In genomic region chr19:50607874-50608785, GRCh38 we compare ENCODE assay signal across 9 cellular contexts. TPM values are rescaled to one million over a fixed set of nuclear protein-coding genes. Genes with fewer than 3 reads are reported as not detected.
A peak's percentile ranks its signal among the peaks of the same experiment; 100 is the strongest.
DNase-seq lines count a peak whose midpoint lies in the region; ATAC-seq, FAIRE-seq and TF ChIP-seq lines count a peak whose summit lies in the region.
"Had no signal": no experiment of that assay in that cellular context is flagged by ENCODE, and none has a peak within 500 bp of the region (broad histone marks: within the 10 kb centered on the region; RNA-seq: fewer than 3 reads in every experiment).

No MANE protein-coding gene starts in this region.

- no peak for TF ChIP-seq POLR2A in A549 (IDR thresholded peaks at IDR 0.05; ENCODE audit: low read length)

- peaks cover 60% of the 10 kb centered on the region for H3K27me3 Mint-ChIP-seq in H9 (ENCODE audit: low read depth)

- no peak overlapping the region for H4K8ac ChIP-seq in H9 (replicated peaks; ENCODE audit: insufficient read length, low read depth, low read length)

- H3K4me1 ChIP-seq in A549: peaks cover 5% of the 10 kb centered on the region; the same call in 1 of the 3 replicates
- no peaks in the 10 kb centered on the region; the same call in 1 of the 2 replicates for H3K4me1 ChIP-seq in H9 (ENCODE audit: insufficient read depth, low read length)
- no peaks in the 10 kb centered on the region for H3K4me1 ChIP-seq in right atrium auricular region

- peak overlapping the region; percentile 52 to 76 for H3K4me3 Mint-ChIP-seq in H9

- H3K4me2 ChIP-seq in A549 (peak overlapping the region; percentile 75), H9 (ENCODE audit: insufficient read depth, insufficient read length, low read length) (peak overlapping the region; percentile 79)

- peak overlapping the region; percentile 51 for H3K18ac ChIP-seq in H9 (ENCODE audit: insufficient read length, low read depth, low read length)

- H3K36me3 Mint-ChIP-seq in H9 (ENCODE audit: insufficient read depth in 1 of 3, low read depth in 3 of 3): peaks cover 10 to 18% (median 14%) of the 10 kb centered on the region in 3 experiments
- peaks cover 20 to 25% of the 10 kb centered on the region in 2 donors for H3K36me3 Mint-ChIP-seq in activated naive CD4-positive, alpha-beta T cell treated with anti-CD3 and anti-CD28 coated beads, Interleukin-2, amount 50 U/mL, for 72 hours

- TF ChIP-seq CTCF in A549 (IDR thresholded peaks at IDR 0.05) (peak; percentile 82), H9 (conservative IDR thresholded peaks at IDR 0.05) (peak; percentile 93), right atrium auricular region (IDR thresholded peaks at IDR 0.05) (peak in 1 of 2 donors; percentile 55)

- H3K23ac ChIP-seq in H9 (ENCODE audit: insufficient read length, low read depth, low read length): no peak overlapping the region

- no peak overlapping the region for H2BK5ac ChIP-seq in H9 (ENCODE audit: insufficient read length, low read length)

- POLR2A ChIA-PET in A549 (lab: Yijun Ruan, JAX): interaction anchor here (0.6 to 1.1 kb wide), 9 partner anchors 18 to 276 kb away, joined by 3 to 9 read pairs (median 4); no protein-coding TSS in a partner anchor

- no peak overlapping the region for H4K5ac ChIP-seq in H9 (ENCODE audit: insufficient read length, low read depth, low read length)

- H3K27me3 ChIP-seq in H9 (ENCODE audit: insufficient read depth, low read length) (peaks cover 2% of the 10 kb centered on the region; the same call in 1 of the 2 replicates), right atrium auricular region (no peaks in the 10 kb centered on the region)

- peak overlapping the region; percentile 96 for H2AFZ ChIP-seq in H9 (ENCODE audit: low read length)

- H3K27ac ChIP-seq in A549 (peak overlapping the region in 1 of 2 experiments; percentile 37; a peak in 3 of 6 replicates), H9 (ENCODE audit: insufficient read length, low read depth, low read length) (no peak overlapping the region), right atrium auricular region (no peak overlapping the region)

- peaks cover 0 to 13% of the 10 kb centered on the region in 2 experiments; a peak in 2 of 4 replicates for H3K4me1 Mint-ChIP-seq in H9

- DNase-seq in A549 (ENCODE audit: low read depth in 1 of 2, low spot score in 1 of 2) (peak; percentile 97 to 99), H9 (peak; percentile 100), SKM-1 (lab: John Stamatoyannopoulos, UW; ENCODE audit: unreplicated experiment) (peak; percentile 65), right atrium auricular region (ENCODE audit: low spot score) (peak; percentile 69), putamen (ENCODE audit: low spot score) (peak; percentile 94), HPDE6-E6E7 (ENCODE audit: extremely low spot score) (no peak), NCI-H187 (lab: John Stamatoyannopoulos, UW) (no peak)
- peak; percentile 84 to 95 for DNase-seq in activated naive CD4-positive, alpha-beta T cell treated with anti-CD3 and anti-CD28 coated beads, Interleukin-2, amount 50 U/mL, for 72 hours (ENCODE audit: low spot score in 2 of 2)

- H3K4ac ChIP-seq in H9 (ENCODE audit: low read depth, low read length): no peak overlapping the region

- no peak overlapping the region for H3K14ac ChIP-seq in H9 (ENCODE audit: insufficient read depth, low read length)

- H4K20me1 ChIP-seq in H9 (ENCODE audit: control insufficient read depth, insufficient read depth, insufficient read length): no peaks in the 10 kb centered on the region

- H2AK5ac ChIP-seq in H9 (ENCODE audit: insufficient read length, low read length): no peak overlapping the region

- H2BK15ac ChIP-seq in H9 (ENCODE audit: low read depth, low read length): no peak overlapping the region

- ATAC-seq in A549: peak; percentile 86 to 90
- ATAC-seq in activated naive CD4-positive, alpha-beta T cell treated with anti-CD3 and anti-CD28 coated beads, Interleukin-2, amount 50 U/mL, for 72 hours: peak; percentile 81 to 92

- peak; percentile 80 to 82 for TF ChIP-seq RAD21 in A549 (conservative IDR thresholded peaks at IDR 0.05 in 1 of 2, IDR thresholded peaks at IDR 0.05 in 1 of 2)

- no peak for FAIRE-seq in A549 (lab: Jason Lieb, UNC)

- peak overlapping the region; percentile 14 for H3K9ac ChIP-seq in H9 (ENCODE audit: extremely low read depth, insufficient read length, low read length)

- CTCF ChIA-PET in A549 (lab: Yijun Ruan, JAX): interaction anchor here (0.6 to 3.8 kb wide), 48 partner anchors 9 to 492 kb away, joined by 3 to 28 read pairs (median 4); partner anchors contain the start of genes CLEC11A and NAPSA

- H3K9me3 ChIP-seq in A549: 0 out of 3 replicates have a peak, but pooled peaks cover 3% of the 10 kb centered on the region
- H3K9me3 ChIP-seq in H9 (ENCODE audit: control insufficient read depth, low read depth, low read length): no peaks in the 10 kb centered on the region
- H3K9me3 ChIP-seq in right atrium auricular region: no peaks in the 10 kb centered on the region

- H3K9me3 Mint-ChIP-seq in H9: peaks cover 29 to 30% of the 10 kb centered on the region in 2 experiments
- peaks cover 12 to 19% of the 10 kb centered on the region in 2 donors for H3K9me3 Mint-ChIP-seq in activated naive CD4-positive, alpha-beta T cell treated with anti-CD3 and anti-CD28 coated beads, Interleukin-2, amount 50 U/mL, for 72 hours

- no peaks in the 10 kb centered on the region for H3K79me2 ChIP-seq in H9 (ENCODE audit: insufficient read depth, low read length)

- no peak overlapping the region for H4K91ac ChIP-seq in H9 (ENCODE audit: insufficient read length, low read depth, low read length)

- no peak overlapping the region for H3T11ph ChIP-seq in H9 (ENCODE audit: low read length)

- no peak for TF ChIP-seq EP300 in A549 (IDR thresholded peaks at IDR 0.05)

- WGBS in A549 (ENCODE audit: missing lambda C conversion rate): 31% methylated on average over 56 of the region's 56 CpGs
- WGBS in H9 (ENCODE audit: extremely low coverage, insufficient read length, low lambda C conversion rate): no CpG with 5 or more reads among the region's 56 CpGs

- H2BK12ac ChIP-seq in H9 (ENCODE audit: insufficient read length, low read depth, low read length): no peak overlapping the region

- peak overlapping the region in 2 of 3 experiments; percentile 16 to 34; a peak in 2 of 7 replicates for H3K27ac Mint-ChIP-seq in H9
- no peak overlapping the region for H3K27ac Mint-ChIP-seq in activated naive CD4-positive, alpha-beta T cell treated with anti-CD3 and anti-CD28 coated beads, Interleukin-2, amount 50 U/mL, for 72 hours

- peak overlapping the region; percentile 28 for H3K4me3 ChIP-seq in A549
- no peak overlapping the region for H3K4me3 ChIP-seq in right atrium auricular region

- H3K79me1 ChIP-seq in H9 (ENCODE audit: insufficient read depth, low read depth, low read length, poor library complexity, severe bottlenecking): no peaks in the 10 kb centered on the region

- no peaks in the 10 kb centered on the region for H3K36me3 ChIP-seq in right atrium auricular region

- peaks cover 5% of the 10 kb centered on the region for H3K23me2 ChIP-seq in H9 (ENCODE audit: insufficient read length, low read depth, low read length, poor library complexity, severe bottlenecking)

- H3K56ac ChIP-seq in H9 (ENCODE audit: insufficient read length, low read depth, low read length): no peak overlapping the region

- no peak overlapping the region for H2BK120ac ChIP-seq in H9 (ENCODE audit: low read depth, low read length, poor library complexity, severe bottlenecking)

- H2BK20ac ChIP-seq in H9 (ENCODE audit: low read depth, low read length, poor library complexity, severe bottlenecking): no peak overlapping the region

TF ChIP-seq in A549, 52 proteins besides CTCF, POLR2A, EP300 and RAD21 (continues in another document):
- TF ChIP-seq FOSL2 (IDR thresholded peaks at IDR 0.05): no peak
- peak; percentile 64 for TF ChIP-seq FOSL2 (CRISPR knock-in tag; IDR thresholded peaks at IDR 0.05)
- peak; percentile 88 for TF ChIP-seq CHD2 (IDR thresholded peaks at IDR 0.05; ENCODE audit: low read length, partially characterized antibody)
- no peak for TF ChIP-seq HDAC2 (IDR thresholded peaks at IDR 0.05)
- TF ChIP-seq SMC3 (IDR thresholded peaks at IDR 0.05): peak; percentile 78
- 0 out of 2 replicates have a peak, but pooled peaks have one; percentile 9 for TF ChIP-seq MYC (IDR thresholded peaks at IDR 0.05; ENCODE audit: borderline replicate concordance, low read length)
- TF ChIP-seq EHF (CRISPR knock-in tag; IDR thresholded peaks at IDR 0.05): no peak
- no peak for TF ChIP-seq MAZ (IDR thresholded peaks at IDR 0.05; ENCODE audit: borderline replicate concordance, low read depth, low read length)
- TF ChIP-seq KDM5A (IDR thresholded peaks at IDR 0.05): no peak

RNA-seq across cellular contexts. Expression of gene SYT3, which starts 31.6 kb away (rescaled TPM):
- polyA plus RNA-seq in A549 (2011; rRNA removed) (0.25 and 0.29 TPM in 2 replicates), A549 (2017; fragmentation: RNase III; extraction: RNeasy Plus Mini Kit Qiagen cat#74134 plus additional on column Dnase treatment) (0.45 to 1.2 TPM (median 1.1 TPM) in 3 replicates)
- polyA plus RNA-seq in A549 (2012; cell fraction: cytosol; rRNA removed): 0.24 and 0.30 TPM in 2 replicates
- polyA plus RNA-seq in A549 (2012; cell fraction: nucleus; rRNA removed): 0.44 and 0.54 TPM in 2 replicates
- 0.44 TPM in 1 of 2 replicates, not detected in the other for polyA minus RNA-seq in A549 (2011; rRNA and poly(A)+ RNA removed)
- total RNA-seq in H9 (2021) (2.8 and 3.1 TPM in 2 replicates), right atrium auricular region (under 1 TPM; 0.19 to 0.59 TPM)
- total RNA-seq in activated naive CD4-positive, alpha-beta T cell treated with anti-CD3 and anti-CD28 coated beads, Interleukin-2, amount 50 U/mL, for 72 hours: under 1 TPM in 1 of 2 donors, not detected in 1; 0.23 TPM

RNA-seq across cellular contexts. Expression of gene LRRC4B, which starts 39.9 kb away (rescaled TPM):
- polyA plus RNA-seq in A549 (2011; rRNA removed): 0.49 and 0.54 TPM in 2 replicates
- polyA plus RNA-seq in A549 (2012; cell fraction: cytosol; rRNA removed): 0.38 and 0.82 TPM in 2 replicates
- 0.62 and 1.2 TPM in 2 replicates for polyA plus RNA-seq in A549 (2012; cell fraction: nucleus; rRNA removed)
- polyA plus RNA-seq in A549 (2017; fragmentation: RNase III; extraction: RNeasy Plus Mini Kit Qiagen cat#74134 plus additional on column Dnase treatment): 0.67 to 1.2 TPM (median 0.97 TPM) in 3 replicates
- 0.44 and 0.45 TPM in 2 replicates for polyA minus RNA-seq in A549 (2011; rRNA and poly(A)+ RNA removed)
- 3.7 and 3.8 TPM in 2 replicates for total RNA-seq in H9 (2021)
- not detected for total RNA-seq in activated naive CD4-positive, alpha-beta T cell treated with anti-CD3 and anti-CD28 coated beads, Interleukin-2, amount 50 U/mL, for 72 hours
- 1 to 10 TPM; 1.6 to 2.0 TPM for total RNA-seq in right atrium auricular region

RNA-seq across cellular contexts. Expression of gene C19orf81, which starts 41.1 kb away (rescaled TPM):
- polyA plus RNA-seq in A549 (2011; rRNA removed): 1.8 and 2.1 TPM in 2 replicates
- 5.7 and 5.8 TPM in 2 replicates for polyA plus RNA-seq in A549 (2012; cell fraction: cytosol; rRNA removed)
- polyA plus RNA-seq in A549 (2012; cell fraction: nucleus; rRNA removed): 5.8 and 5.9 TPM in 2 replicates
- polyA plus RNA-seq in A549 (2017; fragmentation: RNase III; extraction: RNeasy Plus Mini Kit Qiagen cat#74134 plus additional on column Dnase treatment): 7.9 to 9.5 TPM (median 8.2 TPM) in 3 replicates
- polyA minus RNA-seq in A549 (2011; rRNA and poly(A)+ RNA removed): not detected in 2 replicates
- total RNA-seq in H9 (2021): 9.6 and 11.0 TPM in 2 replicates
- 1 to 10 TPM in 1 of 2 donors, not detected in 1; 4.2 TPM for total RNA-seq in activated naive CD4-positive, alpha-beta T cell treated with anti-CD3 and anti-CD28 coated beads, Interleukin-2, amount 50 U/mL, for 72 hours
- total RNA-seq in right atrium auricular region: 1 to 10 TPM in 1 of 2 donors, not detected in 1; 4.6 TPM
- total RNA-seq: temporal lobe had no signal

Comparison
In these comparisons a context has a peak if more than half of its experiments do, and no peak if none do; other contexts are left out.
1. DNase-seq: peak in A549 (2 of 2), H9 (single experiment), SKM-1 (single experiment), activated naive CD4-positive, alpha-beta T cell treated with anti-CD3 and anti-CD28 coated beads, Interleukin-2, amount 50 U/mL, for 72 hours (2 of 2), right atrium auricular region (single experiment) and putamen (single experiment); none in HPDE6-E6E7 (single experiment) and NCI-H187 (0 of 2).
2. H3K27ac Mint-ChIP-seq: peak in H9 (2 of 3); none in activated naive CD4-positive, alpha-beta T cell treated with anti-CD3 and anti-CD28 coated beads, Interleukin-2, amount 50 U/mL, for 72 hours (0 of 2).